Comparison of ENCODE assay signal across 8 cellular contexts in the genomic region with DNA sequence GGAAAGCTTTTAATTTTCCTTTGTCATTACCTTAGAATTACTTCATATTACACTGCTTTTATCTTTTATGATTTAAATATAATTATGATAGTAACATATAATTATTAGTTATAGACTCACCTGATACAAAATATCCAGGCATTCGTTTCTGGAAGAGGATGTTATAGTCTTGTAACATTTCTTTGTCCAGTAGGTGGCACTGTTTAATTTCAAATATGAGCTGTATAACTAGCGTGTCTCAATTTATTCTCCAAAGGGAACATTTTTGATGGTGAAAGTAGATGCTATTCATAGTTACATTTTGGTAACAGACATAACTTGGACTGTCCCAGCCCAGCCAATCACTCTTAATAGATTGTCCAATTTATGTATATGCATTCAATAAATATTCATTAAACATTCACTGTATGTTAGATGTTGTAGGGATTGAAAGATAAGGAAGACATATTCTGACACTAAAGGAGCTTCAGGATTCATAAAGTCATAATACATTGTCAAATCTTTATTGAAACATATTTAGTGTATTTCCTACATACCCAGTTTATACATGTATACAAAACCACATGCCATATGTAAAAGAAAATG. TPM values are rescaled to one million over a fixed set of nuclear protein-coding genes. Genes with fewer than 3 reads are reported as not detected.
DNase-seq lines count a peak whose midpoint lies in the region; ATAC-seq and TF ChIP-seq lines count a peak whose summit lies in the region.

No MANE protein-coding gene starts in this region.

- no peaks in the 10 kb centered on the region for H3K9me2 ChIP-seq in GM23248 (ENCODE audit: insufficient read depth)

- ATAC-seq in SK-N-SH treated with all-trans-retinoic acid at 6 μM for 48 hours, result peak; percentile 93

- H3K14ac ChIP-seq in neuronal stem cell (ENCODE audit: low read length), result no peak overlapping the region

- H3K79me1 ChIP-seq in neuronal stem cell (ENCODE audit: low read depth, low read length), result no peaks in the 10 kb centered on the region

- H3K27ac ChIP-seq in GM23248, result no peak overlapping the region
- no peak overlapping the region for H3K27ac ChIP-seq in fibroblast of lung (ENCODE audit: insufficient read depth, low read length)
- no peak overlapping the region for H3K27ac ChIP-seq in neuronal stem cell (replicated peaks; ENCODE audit: low read length)

- H3K4me3 ChIP-seq in GM23248 (no peak overlapping the region), fibroblast of lung (replicated peaks in 1 of 4; ENCODE audit: control extremely low read depth in 1 of 4, insufficient read depth in 1 of 4, low read depth in 3 of 4, low read length in 4 of 4) (no peak overlapping the region), neuronal stem cell (ENCODE audit: low read length in 2 of 2) (no peak overlapping the region)

- H3K4me1 ChIP-seq in GM23248 (ENCODE audit: insufficient read depth) (no peaks in the 10 kb centered on the region), fibroblast of lung (ENCODE audit: control insufficient read depth, extremely low read depth, insufficient read depth, low read length) (no peaks in the 10 kb centered on the region), neuronal stem cell (ENCODE audit: control insufficient read depth in 2 of 2, insufficient read depth in 1 of 2, low read depth in 1 of 2, low read length in 2 of 2) (no peaks in the 10 kb centered on the region)

- no peak overlapping the region for H2BK12ac ChIP-seq in neuronal stem cell (ENCODE audit: low read length)

- in situ Hi-C loops in GM23248 (cut with MboI), result loop anchor here (25.0 kb wide), 1 partner anchor 772 kb away; no protein-coding TSS in a partner anchor

- H2BK5ac ChIP-seq in neuronal stem cell (ENCODE audit: low read length), result no peak overlapping the region

- H3K9me3 ChIP-seq in GM23248 (ENCODE audit: low read depth) (no peaks in the 10 kb centered on the region), fibroblast of lung (ENCODE audit: control insufficient read depth, insufficient read depth, low read depth, low read length) (no peaks in the 10 kb centered on the region), neuronal stem cell (replicated peaks in 1 of 2; ENCODE audit: control insufficient read depth in 2 of 2, insufficient read depth in 1 of 2, low read depth in 1 of 2, low read length in 2 of 2) (no peaks in the 10 kb centered on the region)

- no peaks in the 10 kb centered on the region for H4K20me1 ChIP-seq in GM23248 (ENCODE audit: insufficient read depth)
- H4K20me1 ChIP-seq in fibroblast of lung (ENCODE audit: control insufficient read depth, extremely low read depth, insufficient read depth, low read length), result no peaks in the 10 kb centered on the region

- no peak overlapping the region for H3K4me2 ChIP-seq in GM23248 (ENCODE audit: unreplicated experiment)
- H3K4me2 ChIP-seq in fibroblast of lung (ENCODE audit: extremely low read depth, insufficient read depth, low read length), result no peak overlapping the region
- no peak overlapping the region for H3K4me2 ChIP-seq in neuronal stem cell (ENCODE audit: insufficient read depth, low read length, poor library complexity, severe bottlenecking)

- no peaks in the 10 kb centered on the region for H3K27me3 ChIP-seq in GM23248 (replicated peaks; ENCODE audit: insufficient read depth)
- no peaks in the 10 kb centered on the region for H3K27me3 ChIP-seq in fibroblast of lung (ENCODE audit: control insufficient read depth, insufficient read depth, low read length)
- H3K27me3 ChIP-seq in neuronal stem cell (ENCODE audit: control insufficient read depth in 3 of 3, insufficient read depth in 3 of 3, low read depth in 1 of 3, low read length in 3 of 3), result no peaks in the 10 kb centered on the region

- H3K36me3 ChIP-seq in GM23248 (ENCODE audit: low read depth) (no peaks in the 10 kb centered on the region), fibroblast of lung (ENCODE audit: control insufficient read depth, insufficient read depth, low read length) (no peaks in the 10 kb centered on the region), neuronal stem cell (replicated peaks in 1 of 2; ENCODE audit: control insufficient read depth in 2 of 2, insufficient read depth in 2 of 2, low read length in 2 of 2) (no peaks in the 10 kb centered on the region)

- no peak overlapping the region for H2AK5ac ChIP-seq in neuronal stem cell (ENCODE audit: low read depth, low read length)

- peak; percentile 15 to 46 for TF ChIP-seq CTCF in fibroblast of lung (conservative IDR thresholded peaks at IDR 0.05 in 1 of 2, IDR thresholded peaks at IDR 0.05 in 1 of 2; ENCODE audit: low read depth in 1 of 2, low read length in 2 of 2)

- no peak overlapping the region for H2BK120ac ChIP-seq in neuronal stem cell (ENCODE audit: low read depth, low read length)

- DNase-seq in GF-D8 (lab: John Stamatoyannopoulos, UW), result peak; percentile 10
- DNase-seq in GM23248, result peak; percentile 68
- peak; percentile 64 for DNase-seq in LoVo (ENCODE audit: low spot score)
- DNase-seq in fibroblast of lung (ENCODE audit: low read depth in 2 of 2), result peak; percentile 30 to 74
- peak; percentile 56 for DNase-seq in neuronal stem cell (ENCODE audit: low spot score)
- no peak for DNase-seq in posterior vena cava (ENCODE audit: low spot score)
- no peak for DNase-seq in activated naive CD4-positive, alpha-beta T cell treated with anti-CD3 and anti-CD28 coated beads, Interleukin-2, amount 50 U/mL, for 16 hours

- H3K9ac ChIP-seq in GM23248, result no peak overlapping the region
- H3K9ac ChIP-seq in fibroblast of lung (ENCODE audit: insufficient read depth, low read length), result no peak overlapping the region
- no peak overlapping the region for H3K9ac ChIP-seq in neuronal stem cell (ENCODE audit: low read depth, low read length, poor library complexity)

- no peak overlapping the region for H4K91ac ChIP-seq in neuronal stem cell (ENCODE audit: low read depth, low read length, poor library complexity)

- no peaks in the 10 kb centered on the region for H3F3A ChIP-seq in GM23248 (ENCODE audit: insufficient read depth)

- WGBS in GM23248 (ENCODE audit: low coverage in 1 of 2, low lambda C conversion rate in 2 of 2, missing lambda C conversion rate in 2 of 2), 2 experiments, result 0 to 5% methylated on average over 2 of the region's 2 CpGs
- WGBS in neuronal stem cell (ENCODE audit: extremely low coverage in 2 of 2, insufficient read length in 2 of 2, insufficient replicate concordance in 1 of 2), 2 donors, result no CpG with 5 or more reads among the region's 2 CpGs

- no peak overlapping the region for H3K23ac ChIP-seq in neuronal stem cell (ENCODE audit: low read depth, low read length, poor library complexity)

- H3K4ac ChIP-seq in neuronal stem cell (ENCODE audit: low read length), result no peak overlapping the region

- no peak overlapping the region for H2BK15ac ChIP-seq in neuronal stem cell (ENCODE audit: low read length)

- no peak overlapping the region for H4K8ac ChIP-seq in neuronal stem cell (ENCODE audit: low read depth, low read length)

- intact Hi-C loops in posterior vena cava (cut with DNase I), result no loop called here

- no peak overlapping the region for H2AFZ ChIP-seq in GM23248
- H2AFZ ChIP-seq in fibroblast of lung (ENCODE audit: low read length), result no peak overlapping the region
- H2AFZ ChIP-seq in neuronal stem cell (ENCODE audit: low read length), result no peak overlapping the region

- H3K79me2 ChIP-seq in GM23248 (ENCODE audit: insufficient read depth) (no peaks in the 10 kb centered on the region), fibroblast of lung (ENCODE audit: control insufficient read depth, insufficient read depth, low read length) (no peaks in the 10 kb centered on the region)

- H3K18ac ChIP-seq in neuronal stem cell (ENCODE audit: low read length), result no peak overlapping the region

TF ChIP-seq in SK-N-SH treated with all-trans-retinoic acid at 6 μM for 48 hours, 23 proteins besides CTCF, POLR2A, EP300 and RAD21:
- TF ChIP-seq, protein P1, sequence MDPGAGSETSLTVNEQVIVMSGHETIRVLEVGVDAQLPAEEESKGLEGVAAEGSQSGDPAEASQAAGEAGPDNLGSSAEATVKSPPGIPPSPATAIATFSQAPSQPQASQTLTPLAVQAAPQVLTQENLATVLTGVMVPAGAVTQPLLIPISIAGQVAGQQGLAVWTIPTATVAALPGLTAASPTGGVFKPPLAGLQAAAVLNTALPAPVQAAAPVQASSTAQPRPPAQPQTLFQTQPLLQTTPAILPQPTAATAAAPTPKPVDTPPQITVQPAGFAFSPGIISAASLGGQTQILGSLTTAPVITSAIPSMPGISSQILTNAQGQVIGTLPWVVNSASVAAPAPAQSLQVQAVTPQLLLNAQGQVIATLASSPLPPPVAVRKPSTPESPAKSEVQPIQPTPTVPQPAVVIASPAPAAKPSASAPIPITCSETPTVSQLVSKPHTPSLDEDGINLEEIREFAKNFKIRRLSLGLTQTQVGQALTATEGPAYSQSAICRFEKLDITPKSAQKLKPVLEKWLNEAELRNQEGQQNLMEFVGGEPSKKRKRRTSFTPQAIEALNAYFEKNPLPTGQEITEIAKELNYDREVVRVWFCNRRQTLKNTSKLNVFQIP (CRISPR knock-in tag; IDR thresholded peaks at IDR 0.05; ENCODE audit: borderline replicate concordance, low read depth), result no peak
- TF ChIP-seq TOX (CRISPR knock-in tag; IDR thresholded peaks at IDR 0.05; ENCODE audit: borderline replicate concordance), result no peak
- no peak for TF ChIP-seq ESRRG (CRISPR knock-in tag; IDR thresholded peaks at IDR 0.05)
- TF ChIP-seq ZNF565 (CRISPR knock-in tag; conservative IDR thresholded peaks at IDR 0.05; ENCODE audit: low read depth), result no peak
- TF ChIP-seq PPARA (CRISPR knock-in tag; IDR thresholded peaks at IDR 0.05; ENCODE audit: borderline replicate concordance), result no peak
- TF ChIP-seq, protein P2, sequence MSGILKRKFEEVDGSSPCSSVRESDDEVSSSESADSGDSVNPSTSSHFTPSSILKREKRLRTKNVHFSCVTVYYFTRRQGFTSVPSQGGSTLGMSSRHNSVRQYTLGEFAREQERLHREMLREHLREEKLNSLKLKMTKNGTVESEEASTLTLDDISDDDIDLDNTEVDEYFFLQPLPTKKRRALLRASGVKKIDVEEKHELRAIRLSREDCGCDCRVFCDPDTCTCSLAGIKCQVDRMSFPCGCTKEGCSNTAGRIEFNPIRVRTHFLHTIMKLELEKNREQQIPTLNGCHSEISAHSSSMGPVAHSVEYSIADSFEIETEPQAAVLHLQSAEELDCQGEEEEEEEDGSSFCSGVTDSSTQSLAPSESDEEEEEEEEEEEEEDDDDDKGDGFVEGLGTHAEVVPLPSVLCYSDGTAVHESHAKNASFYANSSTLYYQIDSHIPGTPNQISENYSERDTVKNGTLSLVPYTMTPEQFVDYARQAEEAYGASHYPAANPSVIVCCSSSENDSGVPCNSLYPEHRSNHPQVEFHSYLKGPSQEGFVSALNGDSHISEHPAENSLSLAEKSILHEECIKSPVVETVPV (CRISPR knock-in tag; IDR thresholded peaks at IDR 0.05), result no peak

RNA-seq across cellular contexts. Expression of a gene that starts 19.2 kb away (rescaled TPM):
- under 0.01 and 2.1 TPM in 2 replicates for total RNA-seq in GM23248 (2014; rRNA removed; shearing (Covaris generic))
- polyA plus RNA-seq in GM23248 (2016; fragmentation: Nextera tagmentation; extraction: Ambion mirVana), result 0.81 and 1.1 TPM in 2 replicates
- not detected in 2 replicates for total RNA-seq in fibroblast of lung
- 0.11 and 0.12 TPM in 2 replicates for polyA plus RNA-seq in fibroblast of lung
- polyA plus RNA-seq in fibroblast of lung (2012), result not detected in 2 replicates
- polyA minus RNA-seq in fibroblast of lung (ENCODE audit: low replicate concordance), result not detected in 2 replicates
- 0.21 TPM for polyA plus RNA-seq in neuronal stem cell (2013, experiment 1 of 2)
- 0.29 TPM for polyA plus RNA-seq in neuronal stem cell (2013, experiment 2 of 2)
- under 1 TPM in 1 of 2 donors, not detected in 1; 0.37 TPM for total RNA-seq in posterior vena cava

Comparison
In these comparisons a context has a peak if more than half of its experiments do, and no peak if none do; other contexts are left out.
1. DNase-seq: peak in GF-D8 (single experiment), GM23248 (single experiment), LoVo (single experiment), fibroblast of lung (2 of 2) and neuronal stem cell (single experiment); none in posterior vena cava (single experiment) and activated naive CD4-positive, alpha-beta T cell treated with anti-CD3 and anti-CD28 coated beads, Interleukin-2, amount 50 U/mL, for 16 hours (single experiment).